ENCODE assay signal across 23 cellular contexts in the genomic region with DNA sequence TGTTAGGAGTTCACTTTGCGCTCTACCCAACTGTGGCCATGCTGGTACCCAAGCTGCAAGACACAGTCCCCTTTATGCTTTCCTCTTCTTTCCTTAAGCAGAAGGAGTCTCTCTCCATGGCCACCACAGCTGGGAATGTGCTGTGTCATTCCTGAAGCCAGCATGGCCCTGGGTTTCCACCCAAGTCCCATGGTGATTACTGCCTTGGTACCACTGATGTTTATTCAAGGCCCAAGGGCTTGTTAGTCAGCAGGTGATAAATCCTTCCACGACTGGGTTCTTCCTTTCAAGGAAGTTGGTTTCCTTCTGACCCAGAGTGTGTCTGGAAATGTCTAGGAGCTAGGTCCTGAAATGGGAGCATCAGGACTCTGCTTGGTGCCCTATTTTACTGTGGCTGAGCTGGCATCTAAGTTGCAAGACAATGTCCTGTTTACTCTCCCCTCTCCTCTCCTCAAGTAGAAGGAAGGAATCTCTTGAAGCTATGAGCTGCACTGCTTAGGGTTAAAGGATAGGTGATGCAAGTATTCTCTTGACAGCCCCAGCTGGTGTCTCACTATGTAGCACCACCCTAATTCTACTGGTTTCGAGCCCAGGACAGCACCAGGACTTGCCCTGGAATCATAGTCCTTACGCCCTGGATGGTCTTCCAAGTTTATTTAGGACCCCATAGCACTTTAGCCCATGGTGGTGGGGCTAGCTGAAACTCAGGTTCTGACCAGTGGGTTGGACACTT. TPM values are rescaled to one million over a fixed set of nuclear protein-coding genes. Genes with fewer than 3 reads are reported as not detected.
DNase-seq lines count a peak whose midpoint lies in the region; ATAC-seq, FAIRE-seq and TF ChIP-seq lines count a peak whose summit lies in the region.
"Had no signal": no experiment of that assay in that cellular context is flagged by ENCODE, and none has a peak within 500 bp of the region (broad histone marks: within the 10 kb centered on the region; RNA-seq: fewer than 3 reads in every experiment).

No MANE protein-coding gene starts in this region.

- FAIRE-seq in bronchial epithelial cell (lab: Jason Lieb, UNC), result no peak

- no peaks in the 10 kb centered on the region for H4K20me1 ChIP-seq in MM.1S (ENCODE audit: insufficient read depth, low read length)

- H2AFZ ChIP-seq in mesenchymal stem cell (ENCODE audit: low read depth, low read length) (peak overlapping the region; percentile 18), MM.1S (ENCODE audit: low read length) (no peak overlapping the region)

- TF ChIP-seq CTCF in bronchial epithelial cell (IDR thresholded peaks at IDR 0.05; ENCODE audit: insufficient read depth, low read length, severe bottlenecking) (no peak), MM.1S (IDR thresholded peaks at IDR 0.05; ENCODE audit: low read length) (no peak), gastrocnemius medialis (IDR thresholded peaks at IDR 0.05 in 4 of 5, conservative IDR thresholded peaks at IDR 0.05 in 1 of 5) (no peak)

- H3K36me3 ChIP-seq in bronchial epithelial cell (ENCODE audit: control insufficient read depth, insufficient read depth, low read length) (no peaks in the 10 kb centered on the region), mesenchymal stem cell (ENCODE audit: control insufficient read depth in 1 of 2, insufficient read depth in 2 of 2, low read depth in 1 of 2, low read length in 2 of 2) (no peaks in the 10 kb centered on the region), MM.1S (replicated peaks; ENCODE audit: insufficient read depth, low read length) (no peaks in the 10 kb centered on the region), gastrocnemius medialis (no peaks in the 10 kb centered on the region), SJCRH30 (no peaks in the 10 kb centered on the region)
- H3K36me3 ChIP-seq: heart left ventricle, stomach had no signal

- H3K79me1 ChIP-seq in mesenchymal stem cell (replicated peaks; ENCODE audit: low read length, poor library complexity, severe bottlenecking), result no peaks in the 10 kb centered on the region

- H3K79me2 ChIP-seq in MM.1S (ENCODE audit: low read length), result no peaks in the 10 kb centered on the region

- no peak for TF ChIP-seq POLR2A in gastrocnemius medialis (IDR thresholded peaks at IDR 0.05)

- H2AK5ac ChIP-seq in mesenchymal stem cell (ENCODE audit: low read length, severe bottlenecking), result no peak overlapping the region

- H3K18ac ChIP-seq in mesenchymal stem cell (ENCODE audit: low read depth in 1 of 2, low read length in 2 of 2), result peak overlapping the region; percentile 77 to 79

- DNase-seq in EH (ENCODE audit: low read depth), result peak; percentile 67
- DNase-seq in LHCN-M2 (ENCODE audit: low read depth), result peak; percentile 67
- DNase-seq in bronchial epithelial cell (ENCODE audit: low read depth), result peak; percentile 81
- peak; percentile 73 for DNase-seq in mesenchymal stem cell
- DNase-seq in NCI-H1048 (lab: John Stamatoyannopoulos, UW), result no peak
- no peak for DNase-seq in MM.1S
- no peak for DNase-seq in gastrocnemius medialis
- DNase-seq in SJCRH30, result no peak
- DNase-seq: activated CD8-positive, alpha-beta T cell treated with anti-CD3 and anti-CD28 coated beads for 36 hours; activated naive CD4-positive, alpha-beta T cell; activated T-cell treated with anti-CD3 and anti-CD28 coated beads, Interleukin-2, amount 50 U/mL, for 1 hour; amniotic stem cell; CD8-positive, alpha-beta T cell; DMS79; heart left ventricle; NCI-H1105 treated with DMSO at 0.1 percent for 48 hours; NCI-H524; nucleus accumbens; stimulated activated CD4-positive, alpha-beta T cell treated with anti-CD3 and anti-CD28 coated beads, Interleukin-4, amount 100 ng/mL, for 24 hours; stomach; T-helper 9 cell had no signal

- no peaks in the 10 kb centered on the region for H3K27me3 ChIP-seq in bronchial epithelial cell (ENCODE audit: control insufficient read depth, insufficient read depth, low read length)
- no peaks in the 10 kb centered on the region for H3K27me3 ChIP-seq in mesenchymal stem cell (ENCODE audit: control insufficient read depth in 1 of 2, insufficient read depth in 1 of 2, low read length in 2 of 2)
- H3K27me3 ChIP-seq in MM.1S (replicated peaks; ENCODE audit: insufficient read depth, low read length), result no peaks in the 10 kb centered on the region
- H3K27me3 ChIP-seq in gastrocnemius medialis, result no peaks in the 10 kb centered on the region
- no peaks in the 10 kb centered on the region for H3K27me3 ChIP-seq in SJCRH30
- H3K27me3 ChIP-seq: heart left ventricle, stomach had no signal

- H3K9ac ChIP-seq in mesenchymal stem cell (ENCODE audit: low read length) (no peak overlapping the region), MM.1S (ENCODE audit: low read length) (no peak overlapping the region)
- H3K9ac ChIP-seq: KMS-11 had no signal

- ATAC-seq in gastrocnemius medialis, result no peak
- ATAC-seq: activated CD4-positive, CD25-positive, alpha-beta regulatory T cell treated with anti-CD3 and anti-CD28 coated beads, Interleukin-2, amount 50 U/mL, for 24 hours; activated CD8-positive, alpha-beta T cell treated with anti-CD3 and anti-CD28 coated beads for 36 hours; CD8-positive, alpha-beta T cell; heart left ventricle had no signal

- intact Hi-C loops in gastrocnemius medialis (cut with DNase I; ENCODE audit: low total_unique reads), result no loop called here

- H3K4me3 ChIP-seq in bronchial epithelial cell (ENCODE audit: low read depth, low read length) (no peak overlapping the region), mesenchymal stem cell (ENCODE audit: insufficient read depth in 1 of 2, low read depth in 1 of 2, low read length in 2 of 2) (no peak overlapping the region), MM.1S (ENCODE audit: low read length) (no peak overlapping the region), gastrocnemius medialis (no peak overlapping the region), SJCRH30 (no peak overlapping the region)
- H3K4me3 ChIP-seq: heart left ventricle, stomach had no signal

- no peak overlapping the region for H3K23ac ChIP-seq in mesenchymal stem cell (ENCODE audit: low read length in 2 of 2)

- H3K14ac ChIP-seq in mesenchymal stem cell (ENCODE audit: low read length in 2 of 2), result no peak overlapping the region

- no peak overlapping the region for H2BK5ac ChIP-seq in mesenchymal stem cell (ENCODE audit: low read depth, low read length, poor library complexity, severe bottlenecking)

- peak overlapping the region; percentile 66 to 86 for H3K4ac ChIP-seq in mesenchymal stem cell (ENCODE audit: low read depth in 1 of 2, low read length in 2 of 2)

- H3K27ac ChIP-seq in mesenchymal stem cell (ENCODE audit: low read length, poor library complexity, severe bottlenecking) (no peak overlapping the region), MM.1S (ENCODE audit: low read length) (no peak overlapping the region), gastrocnemius medialis (no peak overlapping the region), SJCRH30 (no peak overlapping the region)
- H3K27ac ChIP-seq: heart left ventricle, KMS-11, stomach had no signal

- no peaks in the 10 kb centered on the region for H3F3A ChIP-seq in MM.1S (ENCODE audit: insufficient read depth, low read length)

- H2BK12ac ChIP-seq in mesenchymal stem cell (ENCODE audit: low read length in 2 of 2), result peak overlapping the region; percentile 14 to 94

- H2BK120ac ChIP-seq in mesenchymal stem cell (ENCODE audit: low read depth, low read length), result peak overlapping the region; percentile 85

- H4K8ac ChIP-seq in mesenchymal stem cell (ENCODE audit: low read length), result peak overlapping the region; percentile 87

- WGBS in mesenchymal stem cell, result 72% methylated on average over 4 of the region's 4 CpGs

- peaks cover 6% of the 10 kb centered on the region for H3K4me1 ChIP-seq in mesenchymal stem cell (ENCODE audit: control insufficient read depth, insufficient read depth, low read depth, low read length)
- no peaks in the 10 kb centered on the region for H3K4me1 ChIP-seq in MM.1S (ENCODE audit: low read length)
- H3K4me1 ChIP-seq in gastrocnemius medialis, result no peaks in the 10 kb centered on the region
- H3K4me1 ChIP-seq in SJCRH30, result peaks cover 4% of the 10 kb centered on the region
- H3K4me1 ChIP-seq: heart left ventricle, stomach had no signal

- H3K4me2 ChIP-seq in mesenchymal stem cell (ENCODE audit: low read length, poor library complexity, severe bottlenecking) (no peak overlapping the region), MM.1S (ENCODE audit: low read depth, low read length) (no peak overlapping the region)
- H3K4me2 ChIP-seq: KMS-11 had no signal

- no peak overlapping the region for H2BK15ac ChIP-seq in mesenchymal stem cell (ENCODE audit: low read depth, poor library complexity, severe bottlenecking)

- in situ Hi-C loops in gastrocnemius medialis (cut with MboI; ENCODE audit: low sequenced_read_pairs in 4 of 4), result no loop called here

- no peaks in the 10 kb centered on the region for H3K9me3 ChIP-seq in mesenchymal stem cell (ENCODE audit: control insufficient read depth, low read length)
- no peaks in the 10 kb centered on the region for H3K9me3 ChIP-seq in MM.1S (replicated peaks; ENCODE audit: insufficient read depth, low read length)
- no peaks in the 10 kb centered on the region for H3K9me3 ChIP-seq in gastrocnemius medialis
- H3K9me3 ChIP-seq in SJCRH30 (replicated peaks), result peaks cover 7% of the 10 kb centered on the region; the same call in 1 of the 2 replicates
- H3K9me3 ChIP-seq: stomach had no signal

- H4K91ac ChIP-seq in mesenchymal stem cell (ENCODE audit: low read length), result peak overlapping the region; percentile 80

- no peaks in the 10 kb centered on the region for H3K9me2 ChIP-seq in MM.1S (replicated peaks; ENCODE audit: insufficient read depth, low read length)

RNA-seq across cellular contexts. Expression of a gene that starts 18.7 kb away (rescaled TPM):
- total RNA-seq in LHCN-M2 (2014; rRNA removed), result 23.8 and 26.7 TPM in 2 replicates
- 6.4 TPM for polyA plus RNA-seq in LHCN-M2 (2012)
- total RNA-seq in bronchial epithelial cell, result 5.5 and 9.7 TPM in 2 replicates
- 6.0 TPM for polyA plus RNA-seq in mesenchymal stem cell (2013, experiment 1 of 2)
- polyA plus RNA-seq in mesenchymal stem cell (2013, experiment 2 of 2), result 5.6 TPM
- 1 to 10 TPM; 3.6 to 9.7 (median 5.6) TPM for total RNA-seq in gastrocnemius medialis
- 49.1 and 52.6 TPM in 2 replicates for total RNA-seq in SJCRH30 (2014; rRNA removed; shearing (Covaris generic))

RNA-seq across cellular contexts. Expression of a gene that starts 27.0 kb away (rescaled TPM):
- total RNA-seq in LHCN-M2 (2014; rRNA removed) (2.8 and 3.5 TPM in 2 replicates), bronchial epithelial cell (under 0.01 and 0.38 TPM in 2 replicates), gastrocnemius medialis (1 to 10 TPM in 3 of 4 donors, under 1 TPM in 1; 0.47 to 5.9 (median 2.1) TPM)
- polyA plus RNA-seq in LHCN-M2 (2012), result 0.87 TPM
- 1.1 TPM for polyA plus RNA-seq in mesenchymal stem cell (2013, experiment 1 of 2)
- 1.1 TPM for polyA plus RNA-seq in mesenchymal stem cell (2013, experiment 2 of 2)
- total RNA-seq in SJCRH30 (2014; rRNA removed; shearing (Covaris generic)), result 3.4 and 3.9 TPM in 2 replicates

Comparison
In these comparisons a context has a peak if more than half of its experiments do, and no peak if none do; other contexts are left out.
1. DNase-seq: peak in EH (single experiment), LHCN-M2 (single experiment), bronchial epithelial cell (single experiment) and mesenchymal stem cell (single experiment); none in NCI-H1048 (single experiment), MM.1S (single experiment), gastrocnemius medialis (0 of 2) and SJCRH30 (0 of 2).